ENCODE assay signal across 5 cellular contexts in the genomic region with DNA sequence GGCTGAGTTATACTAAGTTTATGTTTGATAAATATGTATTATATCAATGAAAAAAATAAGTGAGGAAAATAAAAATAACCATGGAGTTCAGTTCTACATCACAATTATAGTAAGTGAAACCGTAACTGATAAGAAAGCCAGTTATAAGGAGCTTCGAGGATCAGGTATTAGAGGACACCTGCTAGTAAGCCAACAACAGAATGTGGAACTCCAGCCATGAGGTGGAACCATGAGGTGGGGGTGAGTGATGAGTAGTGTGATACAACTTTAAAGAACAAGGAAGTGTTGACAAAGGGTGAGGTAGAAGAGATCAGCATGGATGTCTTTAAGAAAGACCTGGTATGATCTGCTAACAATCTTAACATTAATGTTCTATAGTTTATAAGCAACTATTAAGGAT.
"Had no signal": no experiment of that assay in that cellular context is flagged by ENCODE, and none has a peak within 500 bp of the region (broad histone marks: within the 10 kb centered on the region; RNA-seq: fewer than 3 reads in every experiment).

No MANE protein-coding gene starts in this region.

- H3K4me3 ChIP-seq: K562 had no signal

- H3K27ac ChIP-seq: HL-60 had no signal

- DNase-seq: IMR-90, KBM-7 had no signal

- ATAC-seq: HepG2, K562 had no signal
